Comparison of ENCODE assay signal across 10 cellular contexts in the genomic region with DNA sequence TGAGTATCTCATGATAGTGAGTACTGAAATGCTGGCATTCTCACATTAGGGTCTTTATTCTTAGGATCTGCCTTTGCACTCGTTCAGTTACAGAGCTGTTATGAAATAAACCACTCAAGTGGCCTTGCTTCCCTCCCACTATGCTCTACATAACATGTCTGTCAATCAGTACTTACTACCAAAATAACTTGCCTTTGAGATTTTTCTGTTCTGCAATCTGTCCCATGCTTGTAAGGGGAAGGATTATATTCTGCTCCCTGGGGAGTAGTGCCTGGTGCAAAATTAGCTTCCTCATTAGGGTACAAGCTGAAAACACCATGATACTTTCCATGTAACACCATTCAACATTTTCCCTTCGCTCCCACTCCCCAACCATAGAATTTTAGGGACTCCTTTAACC. TPM values are rescaled to one million over a fixed set of nuclear protein-coding genes. Genes with fewer than 3 reads are reported as not detected.
DNase-seq lines count a peak whose midpoint lies in the region; ATAC-seq and TF ChIP-seq lines count a peak whose summit lies in the region.
"Had no signal": no experiment of that assay in that cellular context is flagged by ENCODE, and none has a peak within 500 bp of the region (broad histone marks: within the 10 kb centered on the region; RNA-seq: fewer than 3 reads in every experiment).

No MANE protein-coding gene starts in this region.

- H3K4me3 ChIP-seq in Peyer's patch: no peak overlapping the region
- H3K4me3 ChIP-seq in thyroid gland (replicated peaks in 1 of 3): no peak overlapping the region
- H3K4me3 ChIP-seq in colonic mucosa: no peak overlapping the region
- H3K4me3 ChIP-seq: vagina had no signal

- no peak for DNase-seq in activated naive CD4-positive, alpha-beta T cell treated with Interleukin-2 at 50 U/mL for 16 hours
- DNase-seq in Peyer's patch (peak in 2 of 3 donors; percentile 55 to 56), thyroid gland (no peak), substantia nigra (lab: John Stamatoyannopoulos, UW) (no peak), colonic mucosa (no peak)
- DNase-seq in stimulated activated CD4-positive, alpha-beta T cell treated with anti-CD3 and anti-CD28 coated beads, Interleukin-2, amount 100 ng/mL, for 48 hours: no peak

- H3K36me3 ChIP-seq in Peyer's patch: no peaks in the 10 kb centered on the region
- H3K36me3 ChIP-seq in thyroid gland: no peaks in the 10 kb centered on the region
- H3K36me3 ChIP-seq in colonic mucosa: no peaks in the 10 kb centered on the region
- H3K36me3 ChIP-seq: vagina had no signal

- no peaks in the 10 kb centered on the region for H3K9me3 Mint-ChIP-seq in activated naive CD4-positive, alpha-beta T cell treated with anti-CD3 and anti-CD28 coated beads, Interleukin-2, amount 50 U/mL, for 24 hours

- ATAC-seq in HG02973 (IDR thresholded peaks at IDR 0.05; ENCODE audit: unreplicated experiment): peak; percentile 40

- H3K27ac Mint-ChIP-seq in activated naive CD4-positive, alpha-beta T cell treated with anti-CD3 and anti-CD28 coated beads, Interleukin-2, amount 50 U/mL, for 24 hours: peak overlapping the region; percentile 43

- TF ChIP-seq CTCF in Peyer's patch (IDR thresholded peaks at IDR 0.05) (no peak), thyroid gland (IDR thresholded peaks at IDR 0.05) (no peak), colonic mucosa (IDR thresholded peaks at IDR 0.05) (no peak)

- H3K4me1 Mint-ChIP-seq in activated naive CD4-positive, alpha-beta T cell treated with anti-CD3 and anti-CD28 coated beads, Interleukin-2, amount 50 U/mL, for 24 hours: peaks cover 25% of the 10 kb centered on the region

- no peaks in the 10 kb centered on the region for H3K27me3 Mint-ChIP-seq in activated naive CD4-positive, alpha-beta T cell treated with anti-CD3 and anti-CD28 coated beads, Interleukin-2, amount 50 U/mL, for 24 hours

- H3K27ac ChIP-seq in Peyer's patch (peak overlapping the region in 1 of 4 donors; percentile 74), thyroid gland (peak overlapping the region; percentile 10 to 54 (median 32)), substantia nigra (ENCODE audit: low read depth, low read length, poor library complexity, severe bottlenecking) (no peak overlapping the region), colonic mucosa (no peak overlapping the region)
- H3K27ac ChIP-seq: vagina had no signal

- H3K9me3 ChIP-seq in Peyer's patch: no peaks in the 10 kb centered on the region
- no peaks in the 10 kb centered on the region for H3K9me3 ChIP-seq in thyroid gland
- H3K9me3 ChIP-seq in colonic mucosa: no peaks in the 10 kb centered on the region
- H3K9me3 ChIP-seq: vagina had no signal

- H3K9ac ChIP-seq in colonic mucosa (ENCODE audit: low read depth in 2 of 2, low read length in 2 of 2): no peak overlapping the region

- no peaks in the 10 kb centered on the region for H3K36me3 Mint-ChIP-seq in activated naive CD4-positive, alpha-beta T cell treated with anti-CD3 and anti-CD28 coated beads, Interleukin-2, amount 50 U/mL, for 24 hours

- intact Hi-C loops in thyroid gland (cut with DNase I) (no loop called here), colonic mucosa (cut with DNase I) (no loop called here)

- no peaks in the 10 kb centered on the region for H3K27me3 ChIP-seq in Peyer's patch
- no peaks in the 10 kb centered on the region for H3K27me3 ChIP-seq in thyroid gland
- no peaks in the 10 kb centered on the region for H3K27me3 ChIP-seq in colonic mucosa
- H3K27me3 ChIP-seq: vagina had no signal

- peaks cover 0 to 4% (median 0%) of the 10 kb centered on the region in 4 donors for H3K4me1 ChIP-seq in Peyer's patch
- peaks cover 0 to 16% of the 10 kb centered on the region in 2 donors for H3K4me1 ChIP-seq in thyroid gland
- no peaks in the 10 kb centered on the region for H3K4me1 ChIP-seq in colonic mucosa
- H3K4me1 ChIP-seq: vagina had no signal

- no peak overlapping the region for H3K4me3 Mint-ChIP-seq in activated naive CD4-positive, alpha-beta T cell treated with anti-CD3 and anti-CD28 coated beads, Interleukin-2, amount 50 U/mL, for 24 hours

- WGBS in thyroid gland, 2 donors: 44 to 50% methylated on average over 2 of the region's 2 CpGs

- TF ChIP-seq POLR2A in Peyer's patch (IDR thresholded peaks at IDR 0.05) (no peak), thyroid gland (IDR thresholded peaks at IDR 0.05) (no peak)

RNA-seq across cellular contexts. Expression of a gene that starts 1.9 kb away (rescaled TPM):
- total RNA-seq in Peyer's patch (10 to 100 TPM in 1 of 4 donors, 1 to 10 TPM in 3; 5.8 to 92.4 (median 6.1) TPM), thyroid gland (1 to 10 TPM in 2 of 4 donors, under 1 TPM in 2; 0.27 to 7.2 (median 0.96) TPM), colonic mucosa (1 to 10 TPM; 2.1 to 4.2 TPM)
- total RNA-seq: renal cortical epithelial cell had no signal

RNA-seq across cellular contexts. Expression of a gene that starts 5.4 kb away (rescaled TPM):
- total RNA-seq in Peyer's patch (not detected), thyroid gland (1 to 10 TPM in 1 of 4 donors, not detected in 3; 1.3 TPM), colonic mucosa (not detected)
- total RNA-seq: renal cortical epithelial cell, vagina had no signal

Comparison
In these comparisons a context has a peak if more than half of its experiments do, and no peak if none do; other contexts are left out.
1. DNase-seq: peak in Peyer's patch (2 of 3); none in activated naive CD4-positive, alpha-beta T cell treated with Interleukin-2 at 50 U/mL for 16 hours (single experiment), thyroid gland (0 of 2), substantia nigra (0 of 49), colonic mucosa (single experiment) and stimulated activated CD4-positive, alpha-beta T cell treated with anti-CD3 and anti-CD28 coated beads, Interleukin-2, amount 100 ng/mL, for 48 hours (0 of 2).
2. H3K27ac ChIP-seq: peak in thyroid gland (3 of 3); none in substantia nigra (single experiment) and colonic mucosa (single experiment).